ENCODE assay signal across 9 cellular contexts in genomic region chr14:64266206-64266605, GRCh38. TPM values are rescaled to one million over a fixed set of nuclear protein-coding genes. Genes with fewer than 3 reads are reported as not detected.
DNase-seq lines count a peak whose midpoint lies in the region; ATAC-seq and TF ChIP-seq lines count a peak whose summit lies in the region.
"Had no signal": no experiment of that assay in that cellular context is flagged by ENCODE, and none has a peak within 500 bp of the region (broad histone marks: within the 10 kb centered on the region; RNA-seq: fewer than 3 reads in every experiment).

No MANE protein-coding gene starts in this region.

- H3K14ac ChIP-seq in mesenchymal stem cell (ENCODE audit: low read length in 2 of 2): no peak overlapping the region

- no peak overlapping the region for H3K4ac ChIP-seq in mesenchymal stem cell (ENCODE audit: low read depth in 1 of 2, low read length in 2 of 2)

- no peaks in the 10 kb centered on the region for H3K79me1 ChIP-seq in mesenchymal stem cell (replicated peaks; ENCODE audit: low read length, poor library complexity, severe bottlenecking)

- no peak overlapping the region for H3K9ac ChIP-seq in KMS-11
- peak overlapping the region; percentile 24 for H3K9ac ChIP-seq in mesenchymal stem cell (ENCODE audit: low read length)

- H2AFZ ChIP-seq in KMS-11 (ENCODE audit: low read depth) (peak overlapping the region; percentile 11), mesenchymal stem cell (ENCODE audit: low read depth, low read length) (no peak overlapping the region)

- H3K18ac ChIP-seq in mesenchymal stem cell (ENCODE audit: low read depth in 1 of 2, low read length in 2 of 2): no peak overlapping the region

- H3K36me3 ChIP-seq in KMS-11 (ENCODE audit: insufficient read depth): no peaks in the 10 kb centered on the region
- no peaks in the 10 kb centered on the region for H3K36me3 ChIP-seq in mesenchymal stem cell (ENCODE audit: control insufficient read depth in 1 of 2, insufficient read depth in 2 of 2, low read depth in 1 of 2, low read length in 2 of 2)

- POLR2A ChIA-PET in activated naive CD8-positive, alpha-beta T cell treated with anti-CD3 and anti-CD28 coated beads, Interleukin-2, amount 10 ng/mL, durations not matched to agents 7 days and 5 days (lab: Charles Lee): interaction anchor here (0.5 kb wide), 1 partner anchor 940 kb away, joined by 3 read pairs; no protein-coding TSS in a partner anchor
- POLR2A ChIA-PET in naive thymus-derived CD8-positive, alpha-beta T cell (lab: Charles Lee): no interaction called here

- H3K4me1 ChIP-seq in KMS-11 (ENCODE audit: low read depth, poor library complexity, severe bottlenecking): peaks cover 14% of the 10 kb centered on the region
- no peaks in the 10 kb centered on the region for H3K4me1 ChIP-seq in mesenchymal stem cell (ENCODE audit: control insufficient read depth, insufficient read depth, low read depth, low read length)

- H3K4me2 ChIP-seq in KMS-11 (peak overlapping the region; percentile 18; the same call in 1 of the 2 replicates), mesenchymal stem cell (ENCODE audit: low read length, poor library complexity, severe bottlenecking) (no peak overlapping the region)

- H3K4me3 Mint-ChIP-seq in activated naive CD8-positive, alpha-beta T cell treated with anti-CD3 and anti-CD28 coated beads, Interleukin-2, amount 10 ng/mL, durations not matched to agents 7 days and 5 days: peak overlapping the region; percentile 11
- H3K4me3 Mint-ChIP-seq in naive thymus-derived CD8-positive, alpha-beta T cell: no peak overlapping the region
- no peak overlapping the region for H3K4me3 Mint-ChIP-seq in nephron progenitor cell
- H3K4me3 Mint-ChIP-seq: H9 had no signal

- no peaks in the 10 kb centered on the region for H3K79me2 ChIP-seq in KMS-11 (ENCODE audit: insufficient read depth, low read depth)

- no peaks in the 10 kb centered on the region for H3K27me3 Mint-ChIP-seq in activated naive CD8-positive, alpha-beta T cell treated with anti-CD3 and anti-CD28 coated beads, Interleukin-2, amount 10 ng/mL, durations not matched to agents 7 days and 5 days
- H3K27me3 Mint-ChIP-seq in naive thymus-derived CD8-positive, alpha-beta T cell: no peaks in the 10 kb centered on the region
- peaks cover 10% of the 10 kb centered on the region for H3K27me3 Mint-ChIP-seq in nephron progenitor cell (ENCODE audit: low read depth, poor library complexity)

- 78% methylated on average over 2 of the region's 2 CpGs for WGBS in mesenchymal stem cell

- no peak overlapping the region for H2BK15ac ChIP-seq in mesenchymal stem cell (ENCODE audit: low read depth, poor library complexity, severe bottlenecking)

- no peak overlapping the region for H4K91ac ChIP-seq in mesenchymal stem cell (ENCODE audit: low read length)

- peaks cover 6% of the 10 kb centered on the region for H3K9me3 Mint-ChIP-seq in activated naive CD8-positive, alpha-beta T cell treated with anti-CD3 and anti-CD28 coated beads, Interleukin-2, amount 10 ng/mL, durations not matched to agents 7 days and 5 days
- no peaks in the 10 kb centered on the region for H3K9me3 Mint-ChIP-seq in naive thymus-derived CD8-positive, alpha-beta T cell
- no peaks in the 10 kb centered on the region for H3K9me3 Mint-ChIP-seq in nephron progenitor cell
- H3K9me3 Mint-ChIP-seq: H9 had no signal

- no peak overlapping the region for H2BK5ac ChIP-seq in mesenchymal stem cell (ENCODE audit: low read depth, low read length, poor library complexity, severe bottlenecking)

- ATAC-seq in activated naive CD8-positive, alpha-beta T cell treated with anti-CD3 and anti-CD28 coated beads, Interleukin-2, amount 10 ng/mL, durations not matched to agents 7 days and 5 days (ENCODE audit: low read depth): peak; percentile 92
- ATAC-seq in naive thymus-derived CD8-positive, alpha-beta T cell: no peak

- H4K8ac ChIP-seq in mesenchymal stem cell (ENCODE audit: low read length): no peak overlapping the region

- peaks cover 26% of the 10 kb centered on the region for H3K4me1 Mint-ChIP-seq in activated naive CD8-positive, alpha-beta T cell treated with anti-CD3 and anti-CD28 coated beads, Interleukin-2, amount 10 ng/mL, durations not matched to agents 7 days and 5 days
- H3K4me1 Mint-ChIP-seq in naive thymus-derived CD8-positive, alpha-beta T cell: peaks cover 2 to 17% (median 11%) of the 10 kb centered on the region in 4 donors
- no peaks in the 10 kb centered on the region for H3K4me1 Mint-ChIP-seq in nephron progenitor cell
- H3K4me1 Mint-ChIP-seq: H9 had no signal

- H2BK120ac ChIP-seq in mesenchymal stem cell (ENCODE audit: low read depth, low read length): no peak overlapping the region

- no peaks in the 10 kb centered on the region for H3K27me3 ChIP-seq in KMS-11 (ENCODE audit: insufficient read depth, low read depth)
- no peaks in the 10 kb centered on the region for H3K27me3 ChIP-seq in mesenchymal stem cell (ENCODE audit: control insufficient read depth in 1 of 2, insufficient read depth in 1 of 2, low read length in 2 of 2)

- DNase-seq in GM03348 (ENCODE audit: low spot score) (peak; percentile 41), mesenchymal stem cell (peak; percentile 45), DMS153 treated with DMSO at 0.1 percent for 48 hours (lab: John Stamatoyannopoulos, UW; ENCODE audit: unreplicated experiment) (no peak), NCI-H526 treated with DMSO at 0.1 percent for 48 hours (lab: John Stamatoyannopoulos, UW) (no peak), nephron progenitor cell (no peak)
- no peak for DNase-seq in activated naive CD8-positive, alpha-beta T cell treated with anti-CD3 and anti-CD28 coated beads, Interleukin-2, amount 10 ng/mL, durations not matched to agents 7 days and 5 days
- DNase-seq in naive thymus-derived CD8-positive, alpha-beta T cell: no peak
- DNase-seq: H9 had no signal

- no peak overlapping the region for H2AK5ac ChIP-seq in mesenchymal stem cell (ENCODE audit: low read length, severe bottlenecking)

- H3K23ac ChIP-seq in mesenchymal stem cell (ENCODE audit: low read length in 2 of 2): no peak overlapping the region

- H3K4me3 ChIP-seq in KMS-11 (IDR thresholded peaks at IDR 0.05; ENCODE audit: insufficient read depth, low read depth, low read length) (no peak overlapping the region), mesenchymal stem cell (ENCODE audit: insufficient read depth in 1 of 2, low read depth in 1 of 2, low read length in 2 of 2) (no peak overlapping the region)

- H3K9me3 ChIP-seq in mesenchymal stem cell (ENCODE audit: control insufficient read depth, low read length): no peaks in the 10 kb centered on the region

- H3K27ac ChIP-seq in KMS-11 (no peak overlapping the region), mesenchymal stem cell (ENCODE audit: low read length, poor library complexity, severe bottlenecking) (no peak overlapping the region)

- H3K36me3 Mint-ChIP-seq in activated naive CD8-positive, alpha-beta T cell treated with anti-CD3 and anti-CD28 coated beads, Interleukin-2, amount 10 ng/mL, durations not matched to agents 7 days and 5 days: peaks cover 9% of the 10 kb centered on the region
- no peaks in the 10 kb centered on the region for H3K36me3 Mint-ChIP-seq in naive thymus-derived CD8-positive, alpha-beta T cell
- H3K36me3 Mint-ChIP-seq in nephron progenitor cell (ENCODE audit: low read depth): no peaks in the 10 kb centered on the region

- H4K20me1 ChIP-seq in KMS-11 (ENCODE audit: insufficient read depth): no peaks in the 10 kb centered on the region

- H2BK12ac ChIP-seq in mesenchymal stem cell (ENCODE audit: low read length in 2 of 2): no peak overlapping the region

- TF ChIP-seq CTCF in KMS-11 (conservative IDR thresholded peaks at IDR 0.05; ENCODE audit: low read depth, low read length): no peak
- TF ChIP-seq CTCF in nephron progenitor cell (IDR thresholded peaks at IDR 0.05): no peak

- H3K27ac Mint-ChIP-seq in activated naive CD8-positive, alpha-beta T cell treated with anti-CD3 and anti-CD28 coated beads, Interleukin-2, amount 10 ng/mL, durations not matched to agents 7 days and 5 days: peak overlapping the region; percentile 60
- H3K27ac Mint-ChIP-seq in naive thymus-derived CD8-positive, alpha-beta T cell: peak overlapping the region in 2 of 10 donors; percentile 1 to 8
- no peak overlapping the region for H3K27ac Mint-ChIP-seq in nephron progenitor cell
- H3K27ac Mint-ChIP-seq: H9 had no signal

RNA-seq across cellular contexts. Expression of gene ESR2, which starts 28.0 kb away (rescaled TPM):
- total RNA-seq in activated naive CD8-positive, alpha-beta T cell treated with anti-CD3 and anti-CD28 coated beads, Interleukin-2, amount 10 ng/mL, durations not matched to agents 7 days and 5 days: under 1 TPM in 1 of 2 experiments, not detected in 1; 0.11 TPM
- 0.10 TPM for polyA plus RNA-seq in mesenchymal stem cell (2013, experiment 1 of 2)
- polyA plus RNA-seq in mesenchymal stem cell (2013, experiment 2 of 2): 0.22 TPM
- under 1 TPM; 0.29 to 0.41 TPM for total RNA-seq in naive thymus-derived CD8-positive, alpha-beta T cell
- under 1 TPM in 1 of 3 donors, not detected in 2; 0.16 TPM for polyA plus RNA-seq in naive thymus-derived CD8-positive, alpha-beta T cell

Comparison
In these comparisons a context has a peak if more than half of its experiments do, and no peak if none do; other contexts are left out.
1. DNase-seq: peak in GM03348 (single experiment) and mesenchymal stem cell (single experiment); none in activated naive CD8-positive, alpha-beta T cell treated with anti-CD3 and anti-CD28 coated beads, Interleukin-2, amount 10 ng/mL, durations not matched to agents 7 days and 5 days (single experiment), DMS153 treated with DMSO at 0.1 percent for 48 hours (single experiment), NCI-H526 treated with DMSO at 0.1 percent for 48 hours (single experiment), naive thymus-derived CD8-positive, alpha-beta T cell (0 of 10) and nephron progenitor cell (single experiment).